20 cellular contexts compared by ENCODE assay signal in genomic region chr12:94971923-94972322, GRCh38.
"Had no signal": no experiment of that assay in that cellular context is flagged by ENCODE, and none has a peak within 500 bp of the region (broad histone marks: within the 10 kb centered on the region; RNA-seq: fewer than 3 reads in every experiment).

No MANE protein-coding gene starts in this region.

- H3K9me3 ChIP-seq: SK-N-SH had no signal

- H3K4me2 ChIP-seq: SK-N-SH had no signal

- DNase-seq: KBM-7, MV-4-11, NCI-H1048, NCI-H1105, NCI-H1417 treated with DMSO at 0.1 percent for 48 hours, NCI-H146, NCI-H1694 treated with DMSO at 0.1 percent for 48 hours, NCI-H1930, NCI-H2081 treated with DMSO at 0.1 percent for 48 hours, NCI-H2171, NCI-H226, NCI-H446, NCI-H510A, NCI-H524 treated with DMSO at 0.1 percent for 48 hours, NCI-H69, NCI-H774, RPMI8226, SHP77, SK-N-SH, SW 1271 had no signal

- H3K9ac ChIP-seq: SK-N-SH had no signal
